ENCODE assay signal across 10 cellular contexts in genomic region chr7:129859188-129859587, GRCh38.
DNase-seq lines count a peak whose midpoint lies in the region; ATAC-seq and TF ChIP-seq lines count a peak whose summit lies in the region.
"Had no signal": no experiment of that assay in that cellular context is flagged by ENCODE, and none has a peak within 500 bp of the region (broad histone marks: within the 10 kb centered on the region; RNA-seq: fewer than 3 reads in every experiment).

No MANE protein-coding gene starts in this region.

- TF ChIP-seq POLR2A in sigmoid colon (IDR thresholded peaks at IDR 0.05): no peak

- no peaks in the 10 kb centered on the region for H3K9me2 ChIP-seq in GM23338 (ENCODE audit: insufficient read depth)

- WGBS in sigmoid colon, 2 donors: 44 to 85% methylated on average over 2 of the region's 2 CpGs

- H3K79me2 ChIP-seq in GM23338 (replicated peaks; ENCODE audit: insufficient read depth): peaks cover 61% of the 10 kb centered on the region

- H3K4me3 ChIP-seq in GM23338 (no peak overlapping the region), sigmoid colon (no peak overlapping the region)
- H3K4me3 ChIP-seq: breast epithelium had no signal

- H2AFZ ChIP-seq in GM23338: no peak overlapping the region

- no peaks in the 10 kb centered on the region for H3K36me3 ChIP-seq in GM23338 (ENCODE audit: insufficient read depth)
- no peaks in the 10 kb centered on the region for H3K36me3 ChIP-seq in sigmoid colon
- H3K36me3 ChIP-seq: breast epithelium had no signal

- H3K27ac ChIP-seq in GM23338 (ENCODE audit: low read depth): no peak overlapping the region
- peak overlapping the region in 3 of 4 donors; percentile 10 to 69 (median 32) for H3K27ac ChIP-seq in sigmoid colon
- H3K27ac ChIP-seq: breast epithelium had no signal

- H3K9me3 ChIP-seq in sigmoid colon: no peaks in the 10 kb centered on the region
- H3K9me3 ChIP-seq: breast epithelium had no signal

- H3K27me3 ChIP-seq in GM23338 (ENCODE audit: insufficient read depth) (no peaks in the 10 kb centered on the region), sigmoid colon (no peaks in the 10 kb centered on the region)
- H3K27me3 ChIP-seq: breast epithelium had no signal

- intact Hi-C loops in sigmoid colon (cut with DNase I): no loop called here

- TF ChIP-seq CTCF in GM23338 (conservative IDR thresholded peaks at IDR 0.05; ENCODE audit: low read depth in 2 of 2) (no peak), chondrocyte (IDR thresholded peaks at IDR 0.05) (no peak), sigmoid colon (IDR thresholded peaks at IDR 0.05) (no peak)

- H3K9me3 Mint-ChIP-seq in GM23338 (no peaks in the 10 kb centered on the region), chondrocyte (ENCODE audit: low read depth) (no peaks in the 10 kb centered on the region)
- H3K9me3 Mint-ChIP-seq: neural crest cell had no signal

- H3K4me1 Mint-ChIP-seq in GM23338 (peaks cover 64% of the 10 kb centered on the region), chondrocyte (ENCODE audit: low read depth) (peaks cover 97% of the 10 kb centered on the region)

- H3K4me3 Mint-ChIP-seq in GM23338 (no peak overlapping the region), chondrocyte (ENCODE audit: unreplicated experiment) (no peak overlapping the region)
- H3K4me3 Mint-ChIP-seq: neural crest cell had no signal

- H3K27me3 Mint-ChIP-seq in GM23338 (ENCODE audit: insufficient read depth, low read depth, poor library complexity): no peaks in the 10 kb centered on the region
- no peaks in the 10 kb centered on the region for H3K27me3 Mint-ChIP-seq in chondrocyte (ENCODE audit: low read depth)

- ATAC-seq in GM23338: no peak
- ATAC-seq in GM21825 (IDR thresholded peaks at IDR 0.05; ENCODE audit: unreplicated experiment): no peak

- 0 out of 2 replicates have a peak overlapping the region, but pooled peaks have one; percentile 2 for H3K27ac Mint-ChIP-seq in GM23338
- peak overlapping the region; percentile 94 for H3K27ac Mint-ChIP-seq in chondrocyte (ENCODE audit: unreplicated experiment)

- peaks cover 4% of the 10 kb centered on the region; the same call in 1 of the 3 replicates for H3K36me3 Mint-ChIP-seq in GM23338 (ENCODE audit: low read depth)
- H3K36me3 Mint-ChIP-seq in chondrocyte (ENCODE audit: low read depth): peaks cover 8% of the 10 kb centered on the region

- no peaks in the 10 kb centered on the region for H3F3A ChIP-seq in GM23338 (replicated peaks; ENCODE audit: low read depth)

- H4K20me1 ChIP-seq in GM23338 (replicated peaks; ENCODE audit: insufficient read depth): peaks cover 6% of the 10 kb centered on the region; the same call in 1 of the 2 replicates

- peaks cover 26% of the 10 kb centered on the region for H3K4me1 ChIP-seq in GM23338 (ENCODE audit: insufficient read depth)
- H3K4me1 ChIP-seq in sigmoid colon: peaks cover 0 to 84% (median 60%) of the 10 kb centered on the region in 4 donors

- TF ChIP-seq EP300 in sigmoid colon (IDR thresholded peaks at IDR 0.05): no peak

- no peak for DNase-seq in GM23338 (ENCODE audit: low spot score)
- peak; percentile 80 for DNase-seq in NOMO-1 treated with DMSO at 0.1 percent for 48 hours (lab: John Stamatoyannopoulos, UW; ENCODE audit: unreplicated experiment)
- DNase-seq in chondrocyte (ENCODE audit: low spot score): no peak
- DNase-seq in sigmoid colon: no peak
- DNase-seq in ureter (ENCODE audit: low spot score): no peak
- DNase-seq in NK-92 (lab: John Stamatoyannopoulos, UW; ENCODE audit: unreplicated experiment): no peak
- DNase-seq: activated CD4-positive, CD25-positive, alpha-beta regulatory T cell treated with anti-CD3 and anti-CD28 coated beads, Interleukin-2, amount 50 U/mL, for 72 hours had no signal

- H3K4me2 ChIP-seq in GM23338: no peak overlapping the region

TF ChIP-seq in GM23338, 12 proteins besides CTCF, POLR2A, EP300 and RAD21:
- TF ChIP-seq CREB1 (CRISPR knock-in tag; IDR thresholded peaks at IDR 0.05; ENCODE audit: low read depth): no peak
